18 cellular contexts compared by ENCODE assay signal in genomic region chr1:219325368-219325742, GRCh38.
A peak's percentile ranks its signal among the peaks of the same experiment; 100 is the strongest.
DNase-seq lines count a peak whose midpoint lies in the region; ATAC-seq, FAIRE-seq and TF ChIP-seq lines count a peak whose summit lies in the region.
"Had no signal": no experiment of that assay in that cellular context is flagged by ENCODE, and none has a peak within 500 bp of the region (broad histone marks: within the 10 kb centered on the region; RNA-seq: fewer than 3 reads in every experiment).

No MANE protein-coding gene starts in this region.

- H3K4me3 ChIP-seq in ACC112 (ENCODE audit: low read depth, low read length), result peak overlapping the region; percentile 14; the same call in 1 of the 2 replicates
- H3K4me3 ChIP-seq in astrocyte (ENCODE audit: insufficient read depth, low read depth, low read length), result no peak overlapping the region
- no peak overlapping the region for H3K4me3 ChIP-seq in foreskin fibroblast (ENCODE audit: low read depth in 1 of 2, low read length in 2 of 2)
- H3K4me3 ChIP-seq: right atrium auricular region had no signal

- H3K4me3 Mint-ChIP-seq in astrocyte (ENCODE audit: unreplicated experiment), result no peak overlapping the region

- peak overlapping the region; percentile 88 for H3K27ac ChIP-seq in ACC112 (ENCODE audit: low read depth, low read length)
- peak overlapping the region; percentile 87 for H3K27ac ChIP-seq in astrocyte (ENCODE audit: low read depth, low read length)
- H3K27ac ChIP-seq: right atrium auricular region had no signal

- H3K27ac Mint-ChIP-seq in astrocyte (ENCODE audit: unreplicated experiment), result peak overlapping the region; percentile 60
- H3K27ac Mint-ChIP-seq: activated T-helper 2 cell treated with anti-CD3 and anti-CD28 coated beads, Interferon-gamma antibody, Interleukin-2, Interleukin-4, amounts not matched to agents 10 μg/mL and 5 μg/mL and 100 μg/mL, durations not matched to agents 14 hours and 24 hours and 36 hours had no signal

- TF ChIP-seq CTCF in astrocyte (IDR thresholded peaks at IDR 0.05; ENCODE audit: insufficient read depth, low read depth, low read length), result no peak
- no peak for TF ChIP-seq CTCF in foreskin fibroblast (IDR thresholded peaks at IDR 0.05; ENCODE audit: low read depth, low read length)

- no peaks in the 10 kb centered on the region for H3K79me2 ChIP-seq in ACC112 (ENCODE audit: control insufficient read depth, insufficient read depth, low read length, unreplicated experiment)
- no peaks in the 10 kb centered on the region for H3K79me2 ChIP-seq in astrocyte (ENCODE audit: insufficient read depth, low read length)

- H3K9ac ChIP-seq in astrocyte (ENCODE audit: low read length), result peak overlapping the region; percentile 51

- H2AFZ ChIP-seq in ACC112 (ENCODE audit: low read length, unreplicated experiment), result no peak overlapping the region
- no peak overlapping the region for H2AFZ ChIP-seq in astrocyte (ENCODE audit: low read depth, low read length)

- peaks cover 4% of the 10 kb centered on the region for H3K9me3 Mint-ChIP-seq in astrocyte (ENCODE audit: unreplicated experiment)

- ATAC-seq in GM18909 (IDR thresholded peaks at IDR 0.05; ENCODE audit: poor library complexity, unreplicated experiment) (peak; percentile 27), HG02981 (IDR thresholded peaks at IDR 0.05; ENCODE audit: unreplicated experiment) (peak; percentile 32)

- no peaks in the 10 kb centered on the region for H3K27me3 Mint-ChIP-seq in astrocyte (ENCODE audit: low read depth, unreplicated experiment)

- H4K20me1 ChIP-seq in astrocyte (ENCODE audit: insufficient read depth, low read length), result no peaks in the 10 kb centered on the region

- H3K36me3 ChIP-seq in ACC112 (ENCODE audit: insufficient read depth, low read length) (no peaks in the 10 kb centered on the region), astrocyte (ENCODE audit: insufficient read depth, low read length) (no peaks in the 10 kb centered on the region)
- H3K36me3 ChIP-seq: right atrium auricular region had no signal

- no peaks in the 10 kb centered on the region for H3K9me3 ChIP-seq in astrocyte (ENCODE audit: insufficient read depth, low read depth, low read length)
- H3K9me3 ChIP-seq: right atrium auricular region had no signal

- H3K36me3 Mint-ChIP-seq in astrocyte (ENCODE audit: low read depth, unreplicated experiment), result peaks cover 4% of the 10 kb centered on the region

- H3K4me1 ChIP-seq in ACC112 (ENCODE audit: control insufficient read depth, insufficient read depth, low read length, unreplicated experiment) (peaks cover 45% of the 10 kb centered on the region), astrocyte (ENCODE audit: insufficient read depth, low read length) (peaks cover 42% of the 10 kb centered on the region)
- H3K4me1 ChIP-seq: right atrium auricular region had no signal

- DNase-seq in astrocyte (ENCODE audit: low read depth), result no peak
- no peak for DNase-seq in iPS-NIHi7 (ENCODE audit: extremely low spot score)
- DNase-seq in NCI-H82 treated with DMSO at 0.1 percent for 48 hours (lab: John Stamatoyannopoulos, UW; ENCODE audit: unreplicated experiment), result no peak
- no peak for DNase-seq in NCI-H2029 (lab: John Stamatoyannopoulos, UW)
- no peak for DNase-seq in foreskin fibroblast
- DNase-seq: amygdala, cerebellar nuclear complex, COR-L47, hypothalamus, MM.1S, NCI-H2081 treated with DMSO at 0.1 percent for 48 hours, NCI-H524 treated with DMSO at 0.1 percent for 48 hours, substantia nigra had no signal

- no peak for FAIRE-seq in astrocyte (lab: Jason Lieb, UNC)

- H3K4me1 Mint-ChIP-seq in astrocyte (ENCODE audit: low read depth, unreplicated experiment), result peaks cover 41% of the 10 kb centered on the region

- peak overlapping the region; percentile 50 for H3K4me2 ChIP-seq in astrocyte (ENCODE audit: low read length)

- H3K27me3 ChIP-seq in ACC112 (ENCODE audit: insufficient read depth, low read length), result no peaks in the 10 kb centered on the region
- H3K27me3 ChIP-seq in astrocyte (ENCODE audit: insufficient read depth, low read length), result peaks cover 2% of the 10 kb centered on the region
- H3K27me3 ChIP-seq: right atrium auricular region had no signal
